ENCODE assay signal across 16 cellular contexts in the genomic region with DNA sequence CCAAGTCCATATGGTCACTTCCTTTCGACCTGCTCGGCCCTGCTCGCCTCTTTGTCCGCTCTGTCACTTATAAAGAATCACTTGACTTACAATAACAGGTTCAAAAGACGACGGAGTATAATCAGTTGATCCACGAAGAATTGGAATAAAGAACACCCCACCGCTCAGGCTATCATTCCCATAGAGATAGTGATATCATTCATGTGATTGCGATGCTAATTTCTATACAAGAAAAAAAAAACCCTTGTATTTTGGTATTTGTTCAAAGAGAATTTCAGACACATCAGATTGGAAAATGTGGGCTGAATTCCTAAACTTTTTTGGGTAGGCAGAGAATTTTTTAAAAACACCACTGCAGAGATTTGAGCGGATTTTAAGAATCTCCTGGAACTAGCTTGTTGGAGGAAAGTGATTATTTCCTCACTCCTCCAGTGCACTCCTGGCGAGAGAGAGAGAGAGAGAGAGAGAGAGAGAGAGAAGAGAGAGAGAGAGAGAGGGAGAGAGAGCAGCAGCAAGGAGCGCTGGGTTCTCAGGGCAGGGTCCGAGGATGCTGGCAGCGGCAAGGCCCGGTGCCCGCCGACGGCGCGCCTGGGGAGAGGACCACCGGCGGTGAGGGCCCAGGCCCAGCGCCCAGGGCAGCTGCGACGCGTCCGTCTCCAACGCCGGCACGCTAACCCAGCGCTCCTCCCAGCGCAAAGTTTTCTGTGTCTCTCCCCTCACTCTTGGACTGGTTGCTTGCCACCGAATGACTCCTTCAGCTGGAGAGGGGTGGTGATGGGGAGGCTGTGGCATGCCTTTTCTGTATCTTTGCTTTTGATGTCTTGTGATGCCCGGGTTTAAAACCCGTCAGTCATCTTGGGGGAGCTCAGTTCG.
DNase-seq lines count a peak whose midpoint lies in the region; ATAC-seq and TF ChIP-seq lines count a peak whose summit lies in the region.
"Had no signal": no experiment of that assay in that cellular context is flagged by ENCODE, and none has a peak within 500 bp of the region (broad histone marks: within the 10 kb centered on the region; RNA-seq: fewer than 3 reads in every experiment).

No MANE protein-coding gene starts in this region.

- no peak overlapping the region for H3K27ac Mint-ChIP-seq in natural killer cell
- H3K27ac Mint-ChIP-seq in natural killer cell treated with Interleukin-12 subunit alpha and Interleukin-12 subunit beta and Interleukin-15 and Interleukin-18, amount 100 ng/mL, for 72 hours = no peak overlapping the region
- no peak overlapping the region for H3K27ac Mint-ChIP-seq in nephron
- H3K27ac Mint-ChIP-seq: activated naive CD8-positive, alpha-beta T cell treated with anti-CD3 and anti-CD28 coated beads, Interleukin-2, amount 50 U/mL, for 24 hours; dendritic cell treated with granulocyte-macrophage colony-stimulating factor and Interleukin-4, amounts not matched to agents 40 ng/mL and 50 ng/mL, for 4 days had no signal

- H3K4me3 ChIP-seq in aorta (ENCODE audit: low read length in 2 of 2) (no peak overlapping the region), prostate gland (no peak overlapping the region)
- H3K4me3 ChIP-seq: BLaER1, right lobe of liver had no signal

- intact Hi-C loops in natural killer cell (cut with micrococcal nuclease) (no loop called here), aorta (cut with DNase I) (no loop called here), prostate gland (cut with DNase I) (loop anchor here (10.0 kb wide), 1 partner anchor 182 kb away; no protein-coding TSS in a partner anchor)

- no peaks in the 10 kb centered on the region for H3K36me3 ChIP-seq in aorta (ENCODE audit: control insufficient read depth in 1 of 2, insufficient read depth in 2 of 2, low read length in 1 of 2)
- no peaks in the 10 kb centered on the region for H3K36me3 ChIP-seq in prostate gland
- H3K36me3 ChIP-seq: BLaER1, right lobe of liver had no signal

- no peaks in the 10 kb centered on the region for H3K9me3 Mint-ChIP-seq in natural killer cell
- H3K9me3 Mint-ChIP-seq in natural killer cell treated with Interleukin-12 subunit alpha and Interleukin-12 subunit beta and Interleukin-15 and Interleukin-18, amount 100 ng/mL, for 72 hours = no peaks in the 10 kb centered on the region
- H3K9me3 Mint-ChIP-seq in nephron = no peaks in the 10 kb centered on the region
- H3K9me3 Mint-ChIP-seq: activated naive CD8-positive, alpha-beta T cell treated with anti-CD3 and anti-CD28 coated beads, Interleukin-2, amount 50 U/mL, for 24 hours; dendritic cell treated with granulocyte-macrophage colony-stimulating factor and Interleukin-4, amounts not matched to agents 40 ng/mL and 50 ng/mL, for 4 days had no signal

- WGBS in aorta, 2 donors = 6% methylated on average over 35 to 36 of the region's 36 CpGs
- whole genome bisulfite sequencing in prostate gland = 30% methylated on average over 36 of the region's 36 CpGs

- H3K4me1 Mint-ChIP-seq in natural killer cell = peaks cover 22 to 30% of the 10 kb centered on the region in 2 donors
- H3K4me1 Mint-ChIP-seq in natural killer cell treated with Interleukin-12 subunit alpha and Interleukin-12 subunit beta and Interleukin-15 and Interleukin-18, amount 100 ng/mL, for 72 hours (ENCODE audit: low read depth in 2 of 2) = peaks cover 19 to 22% of the 10 kb centered on the region in 2 donors
- H3K4me1 Mint-ChIP-seq in nephron = peaks cover 19% of the 10 kb centered on the region

- no peaks in the 10 kb centered on the region for H3K9me3 ChIP-seq in aorta (ENCODE audit: control insufficient read depth, low read length)
- no peaks in the 10 kb centered on the region for H3K9me3 ChIP-seq in prostate gland
- H3K9me3 ChIP-seq: right lobe of liver had no signal

- TF ChIP-seq POLR2A in prostate gland (IDR thresholded peaks at IDR 0.05) = no peak

- DNase-seq in natural killer cell = no peak
- DNase-seq in natural killer cell treated with Interleukin-12 subunit alpha and Interleukin-12 subunit beta and Interleukin-15 and Interleukin-18, amount 100 ng/mL, for 72 hours (ENCODE audit: low spot score) = no peak
- peak; percentile 44 for DNase-seq in cerebellum (ENCODE audit: low spot score)
- DNase-seq in aorta = no peak
- DNase-seq in prostate gland (ENCODE audit: low spot score) = no peak
- DNase-seq in LoVo (ENCODE audit: low spot score) = no peak
- DNase-seq: DMS79; NCI-H2029; right lobe of liver; SIG-M5; stimulated activated naive CD4-positive, alpha-beta T cell had no signal

- no peaks in the 10 kb centered on the region for H3K4me1 ChIP-seq in aorta (ENCODE audit: control insufficient read depth in 1 of 2, insufficient read depth in 2 of 2, low read length in 2 of 2)
- H3K4me1 ChIP-seq in prostate gland (replicated peaks) = peaks cover 11% of the 10 kb centered on the region
- H3K4me1 ChIP-seq: BLaER1 had no signal

- H3K36me3 Mint-ChIP-seq in natural killer cell (peaks cover 14% of the 10 kb centered on the region), nephron (ENCODE audit: low read depth) (no peaks in the 10 kb centered on the region)
- H3K36me3 Mint-ChIP-seq in natural killer cell treated with Interleukin-12 subunit alpha and Interleukin-12 subunit beta and Interleukin-15 and Interleukin-18, amount 100 ng/mL, for 72 hours = peaks cover 11% of the 10 kb centered on the region

- H3K4me3 Mint-ChIP-seq in natural killer cell (peak overlapping the region; percentile 62), nephron (peak overlapping the region; percentile 37 to 66 (median 64))
- H3K4me3 Mint-ChIP-seq in natural killer cell treated with Interleukin-12 subunit alpha and Interleukin-12 subunit beta and Interleukin-15 and Interleukin-18, amount 100 ng/mL, for 72 hours = no peak overlapping the region
- H3K4me3 Mint-ChIP-seq: activated naive CD8-positive, alpha-beta T cell treated with anti-CD3 and anti-CD28 coated beads, Interleukin-2, amount 50 U/mL, for 24 hours; dendritic cell treated with granulocyte-macrophage colony-stimulating factor and Interleukin-4, amounts not matched to agents 40 ng/mL and 50 ng/mL, for 4 days had no signal

- ATAC-seq in natural killer cell (no peak), aorta (ENCODE audit: low FRiP score) (peak; percentile 9), HG03039 (IDR thresholded peaks at IDR 0.05; ENCODE audit: unreplicated experiment) (no peak)
- ATAC-seq in natural killer cell treated with Interleukin-12 subunit alpha and Interleukin-12 subunit beta and Interleukin-15 and Interleukin-18, amount 100 ng/mL, for 72 hours = no peak
- ATAC-seq: activated naive CD8-positive, alpha-beta T cell treated with anti-CD3 and anti-CD28 coated beads, Interleukin-2, amount 50 U/mL, for 24 hours had no signal

- H3K27me3 ChIP-seq in aorta (ENCODE audit: control insufficient read depth in 1 of 2, insufficient read depth in 2 of 2, low read length in 1 of 2) = peaks cover 0 to 3% of the 10 kb centered on the region in 2 donors
- H3K27me3 ChIP-seq in prostate gland (replicated peaks; ENCODE audit: insufficient read depth) = peaks cover 13% of the 10 kb centered on the region

- H3K27ac ChIP-seq in aorta (ENCODE audit: low read depth in 1 of 2, low read length in 2 of 2) (no peak overlapping the region), prostate gland (no peak overlapping the region)
- H3K27ac ChIP-seq: BLaER1, right lobe of liver had no signal

- peaks cover 49 to 58% of the 10 kb centered on the region in 2 donors for H3K27me3 Mint-ChIP-seq in natural killer cell (ENCODE audit: low read depth in 2 of 2)
- H3K27me3 Mint-ChIP-seq in natural killer cell treated with Interleukin-12 subunit alpha and Interleukin-12 subunit beta and Interleukin-15 and Interleukin-18, amount 100 ng/mL, for 72 hours = peaks cover 48 to 57% of the 10 kb centered on the region in 2 donors
- H3K27me3 Mint-ChIP-seq in nephron (ENCODE audit: low read depth) = peaks cover 83% of the 10 kb centered on the region

- TF ChIP-seq CTCF in natural killer cell (IDR thresholded peaks at IDR 0.05) (no peak), nephron (IDR thresholded peaks at IDR 0.05; ENCODE audit: unreplicated experiment in 3 of 3) (no peak), prostate gland (IDR thresholded peaks at IDR 0.05) (peak in 1 of 4 experiments; percentile 25)
